9 cellular contexts compared by ENCODE assay signal in the genomic region with DNA sequence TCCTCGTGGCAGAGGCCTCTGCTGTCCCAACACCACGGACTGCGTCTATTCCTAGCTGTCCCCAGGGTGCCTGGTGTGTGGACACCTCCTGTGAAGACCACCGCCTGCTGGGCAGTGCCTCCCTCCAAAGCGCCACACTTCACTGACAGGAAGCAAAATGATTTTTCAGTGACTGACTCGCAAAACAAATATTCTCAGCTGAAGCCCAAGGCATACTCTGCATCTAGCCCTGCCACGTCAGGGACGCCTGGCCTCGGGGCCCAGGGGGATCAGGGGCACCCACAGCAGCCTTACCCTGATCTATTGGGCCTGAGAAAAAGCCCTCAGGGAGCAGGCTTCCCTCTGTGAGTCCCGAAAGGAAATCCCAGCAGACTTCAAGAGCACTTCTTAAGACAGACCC. TPM values are rescaled to one million over a fixed set of nuclear protein-coding genes. Genes with fewer than 3 reads are reported as not detected.
DNase-seq lines count a peak whose midpoint lies in the region; ATAC-seq lines count a peak whose summit lies in the region.
"Had no signal": no experiment of that assay in that cellular context is flagged by ENCODE, and none has a peak within 500 bp of the region (broad histone marks: within the 10 kb centered on the region; RNA-seq: fewer than 3 reads in every experiment).

No MANE protein-coding gene starts in this region.

- H3K9me3 ChIP-seq in iPS-20b (ENCODE audit: insufficient read depth, low read depth, low read length) (peaks cover 6% of the 10 kb centered on the region; the same call in 1 of the 2 replicates), thymus (ENCODE audit: control insufficient read depth) (peaks cover 1% of the 10 kb centered on the region)

- DNase-seq in activated T-cell treated with anti-CD3 and anti-CD28 coated beads, Interleukin-2, amount 50 U/mL, for 24 hours = no peak
- DNase-seq in activated T-cell treated with anti-CD3 and anti-CD28 coated beads, Interleukin-2, amount 50 U/mL, for 1 hour = no peak
- no peak for DNase-seq in activated CD4-positive, alpha-beta memory T cell treated with anti-CD3 and anti-CD28 coated beads for 36 hours
- DNase-seq in UCSD-AML1 (lab: John Stamatoyannopoulos, UW; ENCODE audit: unreplicated experiment) (no peak), Kasumi-1 (lab: John Stamatoyannopoulos, UW) (no peak)
- DNase-seq: substantia nigra had no signal

- H3K27ac Mint-ChIP-seq in activated T-cell treated with anti-CD3 and anti-CD28 coated beads, Interleukin-2, amount 50 U/mL, for 24 hours = peak overlapping the region; percentile 94
- H3K27ac Mint-ChIP-seq in activated CD4-positive, alpha-beta memory T cell treated with anti-CD3 and anti-CD28 coated beads for 36 hours = peak overlapping the region; percentile 92

- peak overlapping the region; percentile 90 for H3K4me3 Mint-ChIP-seq in activated T-cell treated with anti-CD3 and anti-CD28 coated beads, Interleukin-2, amount 50 U/mL, for 24 hours
- H3K4me3 Mint-ChIP-seq in activated CD4-positive, alpha-beta memory T cell treated with anti-CD3 and anti-CD28 coated beads for 36 hours = peak overlapping the region; percentile 90

- H3K27me3 Mint-ChIP-seq in activated T-cell treated with anti-CD3 and anti-CD28 coated beads, Interleukin-2, amount 50 U/mL, for 24 hours = no peaks in the 10 kb centered on the region
- no peaks in the 10 kb centered on the region for H3K27me3 Mint-ChIP-seq in activated CD4-positive, alpha-beta memory T cell treated with anti-CD3 and anti-CD28 coated beads for 36 hours

- CTCF ChIA-PET in activated CD4-positive, alpha-beta memory T cell treated with anti-CD3 and anti-CD28 coated beads for 36 hours (lab: Charles Lee) = interaction anchor here (0.6 to 1.7 kb wide), 2 partner anchors 30 to 58 kb away, joined by 3 to 6 read pairs; no protein-coding TSS in a partner anchor

- H3K36me3 ChIP-seq in iPS-20b (ENCODE audit: insufficient read depth, low read depth, low read length) (peaks cover 51% of the 10 kb centered on the region), thymus (ENCODE audit: control insufficient read depth, insufficient read depth) (peaks cover 42% of the 10 kb centered on the region)

- no peak for ATAC-seq in HG03442 (IDR thresholded peaks at IDR 0.05; ENCODE audit: unreplicated experiment)

- H3K4me1 Mint-ChIP-seq in activated T-cell treated with anti-CD3 and anti-CD28 coated beads, Interleukin-2, amount 50 U/mL, for 24 hours (ENCODE audit: low read depth) = peaks cover 65% of the 10 kb centered on the region
- peaks cover 67% of the 10 kb centered on the region for H3K4me1 Mint-ChIP-seq in activated CD4-positive, alpha-beta memory T cell treated with anti-CD3 and anti-CD28 coated beads for 36 hours (ENCODE audit: low read depth)

- H3K27me3 ChIP-seq in iPS-20b (ENCODE audit: insufficient read depth, low read length) (no peaks in the 10 kb centered on the region), thymus (ENCODE audit: control insufficient read depth, insufficient read depth) (no peaks in the 10 kb centered on the region)

- peak overlapping the region; percentile 84 for H3K4me3 ChIP-seq in iPS-20b (ENCODE audit: low read length)
- H3K4me3 ChIP-seq in thymus (ENCODE audit: low read length) = peak overlapping the region; percentile 93

- no peak overlapping the region for H3K27ac ChIP-seq in iPS-20b (ENCODE audit: low read length)
- no peak overlapping the region for H3K27ac ChIP-seq in thymus (ENCODE audit: low read depth)

- intact Hi-C loops in activated CD4-positive, alpha-beta memory T cell treated with anti-CD3 and anti-CD28 coated beads for 36 hours (cut with micrococcal nuclease) = no loop called here

- no peaks in the 10 kb centered on the region for H3K9me3 Mint-ChIP-seq in activated T-cell treated with anti-CD3 and anti-CD28 coated beads, Interleukin-2, amount 50 U/mL, for 24 hours
- no peaks in the 10 kb centered on the region for H3K9me3 Mint-ChIP-seq in activated CD4-positive, alpha-beta memory T cell treated with anti-CD3 and anti-CD28 coated beads for 36 hours

- H3K4me1 ChIP-seq in iPS-20b (ENCODE audit: insufficient read depth, low read length) (0 out of 2 replicates have a peak, but pooled peaks cover 4% of the 10 kb centered on the region), thymus (ENCODE audit: control insufficient read depth, insufficient read depth, low read length) (peaks cover 36% of the 10 kb centered on the region)

- POLR2A ChIA-PET in activated CD4-positive, alpha-beta memory T cell treated with anti-CD3 and anti-CD28 coated beads for 36 hours (lab: Charles Lee) = interaction anchor here (0.9 to 2.3 kb wide), 8 partner anchors 10 to 42 kb away, joined by 3 to 11 read pairs (median 4); no protein-coding TSS in a partner anchor

- peaks cover 62% of the 10 kb centered on the region for H3K36me3 Mint-ChIP-seq in activated T-cell treated with anti-CD3 and anti-CD28 coated beads, Interleukin-2, amount 50 U/mL, for 24 hours (ENCODE audit: low read depth)
- peaks cover 41% of the 10 kb centered on the region for H3K36me3 Mint-ChIP-seq in activated CD4-positive, alpha-beta memory T cell treated with anti-CD3 and anti-CD28 coated beads for 36 hours

- WGBS in thymus = 90% methylated on average over 10 of the region's 10 CpGs

- H3K9ac ChIP-seq in iPS-20b (ENCODE audit: low read depth, low read length) = peak overlapping the region; percentile 85; the same call in 1 of the 2 replicates

RNA-seq across cellular contexts. Expression of gene BRD1, which starts 2.2 kb away (rescaled TPM):
- total RNA-seq in activated CD4-positive, alpha-beta memory T cell treated with anti-CD3 and anti-CD28 coated beads for 36 hours = 10 to 100 TPM; 27.5 to 30.2 TPM
- 43.6 TPM for polyA plus RNA-seq in thymus

RNA-seq across cellular contexts. Expression of gene ZBED4, which starts 28.2 kb away (rescaled TPM):
- total RNA-seq in activated CD4-positive, alpha-beta memory T cell treated with anti-CD3 and anti-CD28 coated beads for 36 hours = 10 to 100 TPM; 18.4 TPM
- polyA plus RNA-seq in thymus = 6.4 TPM
